29 cellular contexts compared by ENCODE assay signal in the genomic region with DNA sequence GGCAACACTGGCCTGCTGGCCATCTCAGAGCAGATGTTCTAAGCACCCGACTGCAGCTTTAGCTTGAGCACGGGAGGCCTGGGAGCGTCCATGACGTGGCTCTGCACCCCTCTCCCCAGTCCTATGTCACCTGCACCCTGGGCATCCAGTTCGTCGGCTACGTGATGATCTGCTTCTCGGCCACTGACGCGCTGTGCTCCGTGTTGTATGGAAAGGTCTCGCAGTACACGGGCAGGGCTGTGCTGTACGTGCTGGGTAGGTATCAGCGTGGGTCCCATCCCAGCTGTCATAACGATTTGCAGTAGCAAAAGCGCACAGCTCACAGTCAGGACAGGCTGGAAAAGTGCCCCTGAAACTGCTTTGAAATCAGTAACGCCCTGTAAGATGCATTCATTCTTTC. TPM values are rescaled to one million over a fixed set of nuclear protein-coding genes. Genes with fewer than 3 reads are reported as not detected.
"Had no signal": no experiment of that assay in that cellular context is flagged by ENCODE, and none has a peak within 500 bp of the region (broad histone marks: within the 10 kb centered on the region; RNA-seq: fewer than 3 reads in every experiment).

No MANE protein-coding gene starts in this region.

- H3K9ac ChIP-seq: neural progenitor cell had no signal

- H3K27me3 ChIP-seq: left lung, neural progenitor cell, pancreas, testis, tibial nerve had no signal

- H3K4me1 ChIP-seq: heart left ventricle, left lung, lower lobe of right lung, neural progenitor cell, pancreas, prostate gland, spleen, testis, tibial nerve had no signal

- H2AFZ ChIP-seq: neural progenitor cell had no signal

- H3K36me3 ChIP-seq: heart left ventricle, left lung, lower lobe of right lung, neural progenitor cell, pancreas, prostate gland, spleen, tibial nerve had no signal

- ATAC-seq: esophagus mucosa; left lung; lower lobe of right lung; natural killer cell treated with Interleukin-12 subunit alpha and Interleukin-12 subunit beta and Interleukin-15 and Interleukin-18, amount 100 ng/mL, for 72 hours; pancreas; sciatic nerve; stimulated activated naive B cell treated with anti-CD40 and anti-IgM and Interleukin-4, amounts not matched to agents 10 μg/mL and 1 μg/mL and 100 μg/mL, for 72 hours; stimulated activated naive CD8-positive, alpha-beta T cell treated with anti-CD3 and anti-CD28 coated beads, Interleukin-15, amount 100 ng/mL, for 72 hours had no signal

- H3K9me3 ChIP-seq: heart left ventricle, left lung, lower lobe of right lung, pancreas, prostate gland, spleen, testis, tibial nerve had no signal

- DNase-seq: effector memory CD4-positive, alpha-beta T cell; heart left ventricle; hypothalamus; left lung; lower lobe of right lung; midbrain; occipital lobe; pancreas; spleen; stimulated activated CD4-positive, alpha-beta T cell treated with anti-CD3 and anti-CD28 coated beads, Interleukin-2, amount 100 ng/mL, for 24 hours; stimulated activated CD4-positive, alpha-beta T cell treated with anti-CD3 and anti-CD28 coated beads, Interleukin-4, amount 100 ng/mL, for 4 hours; stimulated activated naive B cell treated with anti-CD40 and anti-IgM and Interleukin-4, amounts not matched to agents 10 μg/mL and 1 μg/mL and 100 μg/mL, for 72 hours; stimulated activated naive CD8-positive, alpha-beta T cell treated with anti-CD3 and anti-CD28 coated beads, Interleukin-15, amount 100 ng/mL, for 72 hours; testis had no signal

- H3K27ac ChIP-seq: heart left ventricle, left lung, lower lobe of right lung, neural progenitor cell, pancreas, prostate gland, spleen, testis, tibial nerve had no signal

- FAIRE-seq: endometrium, frontal cortex, islet of Langerhans, pancreas had no signal

- H3K4me2 ChIP-seq: neural progenitor cell had no signal

- H3K4me3 ChIP-seq: heart left ventricle, left lung, lower lobe of right lung, neural progenitor cell, pancreas, prostate gland, spleen, testis, tibial nerve had no signal

RNA-seq across cellular contexts. Expression of gene UNC93A, which starts 14.7 kb away (rescaled TPM):
- total RNA-seq: fibroblast of lung; frontal cortex; glomerular endothelial cell; heart left ventricle; left lung; lower lobe of right lung; natural killer cell treated with Interleukin-12 subunit alpha and Interleukin-12 subunit beta and Interleukin-15 and Interleukin-18, amount 100 ng/mL, for 72 hours; occipital lobe; pancreas; renal cortical epithelial cell; sciatic nerve; skeletal muscle tissue; spleen; subcutaneous adipose tissue; tibial nerve; ureter had no signal
- polyA plus RNA-seq: fibroblast of lung, heart left ventricle, pancreas, spleen had no signal

RNA-seq across cellular contexts. Expression of gene TTLL2, which starts 19.1 kb away (rescaled TPM):
- total RNA-seq: esophagus mucosa; fibroblast of lung; glomerular endothelial cell; heart left ventricle; left lung; lower lobe of right lung; natural killer cell treated with Interleukin-12 subunit alpha and Interleukin-12 subunit beta and Interleukin-15 and Interleukin-18, amount 100 ng/mL, for 72 hours; pancreas; renal cortical epithelial cell; sciatic nerve; skeletal muscle tissue; spleen; subcutaneous adipose tissue; tibial nerve; ureter had no signal
- polyA plus RNA-seq: fibroblast of lung, heart left ventricle, pancreas, spleen had no signal
